Comparison of ENCODE assay signal across 25 cellular contexts in genomic region chr9:37152365-37152764, GRCh38.
"Had no signal": no experiment of that assay in that cellular context is flagged by ENCODE, and none has a peak within 500 bp of the region (broad histone marks: within the 10 kb centered on the region; RNA-seq: fewer than 3 reads in every experiment).

No MANE protein-coding gene starts in this region.

- H3K4me1 ChIP-seq: body of pancreas, colonic mucosa, gastrocnemius medialis, psoas muscle had no signal

- H3K4me1 Mint-ChIP-seq: nephron had no signal

- H3K27me3 ChIP-seq: body of pancreas, colonic mucosa, dorsolateral prefrontal cortex, gastrocnemius medialis, ovary, right atrium auricular region, spleen, tibial nerve had no signal

- H3K36me3 ChIP-seq: colonic mucosa, ovary, right atrium auricular region had no signal

- H3K27ac Mint-ChIP-seq: activated CD4-positive, alpha-beta T cell treated with anti-CD3 and anti-CD28 coated beads, Interleukin-2, amount 10 ng/mL, durations not matched to agents 7 days and 5 days; activated CD8-positive, alpha-beta T cell treated with anti-CD3 and anti-CD28 coated beads for 36 hours; activated naive CD8-positive, alpha-beta T cell; nephron; T-helper 1 cell treated with Interleukin-12 subunit alpha and Interleukin-12 subunit beta and Interleukin-4 antibody, amounts not matched to agents 30 μg/mL and 1 μg/mL, for 36 hours had no signal

- H3K27me3 Mint-ChIP-seq: activated CD4-positive, alpha-beta T cell treated with anti-CD3 and anti-CD28 coated beads, Interleukin-2, amount 10 ng/mL, durations not matched to agents 7 days and 5 days; activated CD8-positive, alpha-beta T cell treated with anti-CD3 and anti-CD28 coated beads for 36 hours; activated naive CD8-positive, alpha-beta T cell had no signal

- FAIRE-seq: kidney had no signal

- DNase-seq: activated CD4-positive, alpha-beta T cell treated with anti-CD3 and anti-CD28 coated beads for 1 hour; activated CD4-positive, alpha-beta T cell treated with anti-CD3 and anti-CD28 coated beads, Interleukin-2, amount 10 ng/mL, durations not matched to agents 7 days and 5 days; activated CD8-positive, alpha-beta T cell treated with anti-CD3 and anti-CD28 coated beads for 36 hours; activated effector memory CD4-positive, alpha-beta T cell treated with Interleukin-2 at 50 U/mL for 16 hours; activated naive CD4-positive, alpha-beta T cell treated with Interleukin-2 at 50 U/mL for 16 hours; anterior cingulate cortex; body of pancreas; colonic mucosa; dorsolateral prefrontal cortex; effector memory CD4-positive, alpha-beta T cell; gastrocnemius medialis; glutamatergic neuron; kidney; left colon; mammary epithelial cell; ovary; psoas muscle; spleen; stimulated activated naive CD4-positive, alpha-beta T cell; T1000 had no signal

- H3K4me3 Mint-ChIP-seq: activated CD4-positive, alpha-beta T cell treated with anti-CD3 and anti-CD28 coated beads, Interleukin-2, amount 10 ng/mL, durations not matched to agents 7 days and 5 days; activated CD8-positive, alpha-beta T cell treated with anti-CD3 and anti-CD28 coated beads for 36 hours; activated naive CD8-positive, alpha-beta T cell; nephron; T-helper 1 cell treated with Interleukin-12 subunit alpha and Interleukin-12 subunit beta and Interleukin-4 antibody, amounts not matched to agents 30 μg/mL and 1 μg/mL, for 36 hours had no signal

- H3K27ac ChIP-seq: body of pancreas, colonic mucosa, dorsolateral prefrontal cortex, gastrocnemius medialis, ovary, psoas muscle, right atrium auricular region, spleen, tibial nerve had no signal

- H3K9me3 ChIP-seq: body of pancreas, colonic mucosa, gastrocnemius medialis, ovary, psoas muscle, right atrium auricular region, spleen, tibial nerve had no signal

- ATAC-seq: activated CD8-positive, alpha-beta T cell treated with anti-CD3 and anti-CD28 coated beads for 36 hours; body of pancreas; gastrocnemius medialis; left colon; psoas muscle had no signal

- H3K4me3 ChIP-seq: body of pancreas, colonic mucosa, dorsolateral prefrontal cortex, gastrocnemius medialis, ovary, psoas muscle, right atrium auricular region, spleen, tibial nerve had no signal
